Comparison of ENCODE assay signal across 1 cellular context in the genomic region with DNA sequence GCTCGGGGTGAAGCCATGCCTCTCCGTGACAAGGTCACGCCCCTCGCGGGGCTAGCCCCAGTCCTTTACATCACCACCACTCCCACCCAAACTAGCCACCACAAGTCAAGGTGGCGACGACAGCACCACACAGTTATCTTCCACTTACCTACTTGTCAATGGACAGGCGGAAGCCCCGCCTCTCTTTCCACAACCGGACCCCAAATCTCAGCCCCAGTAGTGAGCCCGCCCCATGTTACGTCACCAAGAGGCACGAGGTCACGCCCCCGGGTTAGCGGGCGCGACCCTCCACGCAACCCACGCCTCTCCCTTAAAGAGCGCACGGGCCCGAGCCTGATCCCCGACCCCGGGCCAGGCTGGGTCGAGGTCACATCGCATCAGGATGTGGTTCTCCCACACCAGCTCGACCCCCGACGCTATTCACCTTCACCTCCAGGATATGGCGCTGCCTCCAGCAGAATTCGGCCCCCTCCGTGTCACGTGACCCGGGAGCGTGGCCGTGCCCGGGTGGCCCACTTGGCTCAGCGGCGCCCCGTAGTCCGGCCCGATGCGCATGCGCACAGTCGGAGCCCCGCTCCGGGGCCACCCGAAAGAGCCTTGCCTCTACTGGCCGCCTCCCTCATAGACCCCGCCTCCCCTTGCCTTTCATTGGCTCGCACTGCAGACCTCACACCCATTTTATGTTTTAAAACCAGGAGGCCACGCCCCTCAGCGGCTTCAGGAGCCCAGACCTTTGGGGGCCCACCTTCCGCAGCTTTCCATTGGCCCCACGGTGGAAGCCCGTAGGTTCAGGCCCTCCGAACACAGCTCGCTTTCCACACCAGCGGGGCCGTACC.
TF ChIP-seq lines count a peak whose summit lies in the region.

No MANE protein-coding gene starts in this region.

TF ChIP-seq in HepG2, 621 proteins besides CTCF, POLR2A, EP300 and RAD21 (continued from another document and continues in another):
- TF ChIP-seq, protein P1, sequence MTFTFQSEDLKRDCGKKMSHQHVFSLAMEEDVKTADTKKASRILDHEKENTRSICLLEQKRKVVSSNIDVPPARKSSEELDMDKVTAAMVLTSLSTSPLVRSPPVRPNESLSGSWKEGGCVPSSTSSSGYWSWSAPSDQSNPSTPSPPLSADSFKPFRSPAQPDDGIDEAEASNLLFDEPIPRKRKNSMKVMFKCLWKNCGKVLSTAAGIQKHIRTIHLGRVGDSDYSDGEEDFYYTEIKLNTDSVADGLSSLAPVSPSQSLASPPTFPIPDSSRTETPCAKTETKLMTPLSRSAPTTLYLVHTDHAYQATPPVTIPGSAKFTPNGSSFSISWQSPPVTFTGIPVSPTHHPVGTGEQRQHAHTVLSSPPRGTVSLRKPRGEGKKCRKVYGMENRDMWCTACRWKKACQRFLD (CRISPR knock-in tag; IDR thresholded peaks at IDR 0.05; ENCODE audit: borderline replicate concordance): peak; percentile 46
- TF ChIP-seq ZNF737 (CRISPR knock-in tag; IDR thresholded peaks at IDR 0.05; ENCODE audit: borderline replicate concordance) (no peak), MXI1 (IDR thresholded peaks at IDR 0.05; ENCODE audit: borderline replicate concordance, low read depth, low read length) (peak; percentile 67; the same call in 2 of the 3 replicates), TRIM24 (CRISPR knock-in tag; IDR thresholded peaks at IDR 0.05) (no peak), ZFP82 (CRISPR knock-in tag; IDR thresholded peaks at IDR 0.05; ENCODE audit: borderline replicate concordance) (peak; percentile 79; the same call in 1 of the 2 replicates), SIX1 (CRISPR knock-in tag; IDR thresholded peaks at IDR 0.05; ENCODE audit: borderline replicate concordance) (no peak), ZSCAN12 (CRISPR knock-in tag; IDR thresholded peaks at IDR 0.05) (no peak; the same call in 1 of the 2 replicates), ZSCAN9 (CRISPR knock-in tag; IDR thresholded peaks at IDR 0.05; ENCODE audit: borderline replicate concordance) (peak; percentile 8; the same call in 1 of the 2 replicates), MLLT10 (CRISPR knock-in tag; IDR thresholded peaks at IDR 0.05) (no peak), GATA4 (IDR thresholded peaks at IDR 0.05; ENCODE audit: borderline replicate concordance, low read depth) (no peak), ZNF790 (CRISPR knock-in tag; IDR thresholded peaks at IDR 0.05; ENCODE audit: borderline replicate concordance) (no peak; the same call in 1 of the 2 replicates), ZNF30 (CRISPR knock-in tag; IDR thresholded peaks at IDR 0.05) (no peak), ZNF343 (CRISPR knock-in tag; IDR thresholded peaks at IDR 0.05) (no peak), MAFG (CRISPR knock-in tag; IDR thresholded peaks at IDR 0.05) (no peak), MIER2 (CRISPR knock-in tag; IDR thresholded peaks at IDR 0.05) (no peak), ELF3 (CRISPR knock-in tag; IDR thresholded peaks at IDR 0.05) (no peak), ZNF160 (CRISPR knock-in tag; IDR thresholded peaks at IDR 0.05) (peak; percentile 8; the same call in 1 of the 2 replicates), HDAC6 (IDR thresholded peaks at IDR 0.05; ENCODE audit: low read depth, low read length) (no peak), MZF1 (CRISPR knock-in tag; IDR thresholded peaks at IDR 0.05; ENCODE audit: borderline replicate concordance) (no peak), SOX13 (IDR thresholded peaks at IDR 0.05) (no peak), SOX13 (CRISPR knock-in tag; conservative IDR thresholded peaks at IDR 0.05 in 1 of 2, IDR thresholded peaks at IDR 0.05 in 1 of 2) (no peak), MIER3 (CRISPR knock-in tag; IDR thresholded peaks at IDR 0.05; ENCODE audit: borderline replicate concordance) (0 out of 2 replicates have a peak, but pooled peaks have one; percentile 32), ZNF7 (CRISPR knock-in tag; IDR thresholded peaks at IDR 0.05) (no peak), ZBTB46 (CRISPR knock-in tag; IDR thresholded peaks at IDR 0.05; ENCODE audit: borderline replicate concordance) (no peak), ZFP37 (CRISPR knock-in tag; IDR thresholded peaks at IDR 0.05; ENCODE audit: borderline replicate concordance) (0 out of 2 replicates have a peak, but pooled peaks have one; percentile 54), NCOA2 (CRISPR knock-in tag; IDR thresholded peaks at IDR 0.05) (no peak), ZSCAN30 (CRISPR knock-in tag; IDR thresholded peaks at IDR 0.05) (no peak), TGIF2 (CRISPR knock-in tag; IDR thresholded peaks at IDR 0.05) (peak; percentile 78; the same call in 1 of the 2 replicates), ZNF501 (CRISPR knock-in tag; IDR thresholded peaks at IDR 0.05) (peak; percentile 68), PRPF4 (IDR thresholded peaks at IDR 0.05; ENCODE audit: low read depth, low read length, poor library complexity, severe bottlenecking) (no peak), HMGA1 (CRISPR knock-in tag; conservative IDR thresholded peaks at IDR 0.05) (no peak), NFE2L1 (CRISPR knock-in tag; IDR thresholded peaks at IDR 0.05; ENCODE audit: borderline replicate concordance) (no peak), ZC3H13 (CRISPR knock-in tag; IDR thresholded peaks at IDR 0.05) (peak; percentile 77; the same call in 1 of the 2 replicates), REPIN1 (CRISPR knock-in tag; IDR thresholded peaks at IDR 0.05; ENCODE audit: borderline replicate concordance, low read depth) (no peak), PAX8 (CRISPR knock-in tag; IDR thresholded peaks at IDR 0.05; ENCODE audit: borderline replicate concordance) (no peak), DNMT3B (CRISPR knock-in tag; conservative IDR thresholded peaks at IDR 0.05) (no peak), SNRNP70 (IDR thresholded peaks at IDR 0.05; ENCODE audit: low read depth, low read length) (no peak)
- TF ChIP-seq, protein P2, sequence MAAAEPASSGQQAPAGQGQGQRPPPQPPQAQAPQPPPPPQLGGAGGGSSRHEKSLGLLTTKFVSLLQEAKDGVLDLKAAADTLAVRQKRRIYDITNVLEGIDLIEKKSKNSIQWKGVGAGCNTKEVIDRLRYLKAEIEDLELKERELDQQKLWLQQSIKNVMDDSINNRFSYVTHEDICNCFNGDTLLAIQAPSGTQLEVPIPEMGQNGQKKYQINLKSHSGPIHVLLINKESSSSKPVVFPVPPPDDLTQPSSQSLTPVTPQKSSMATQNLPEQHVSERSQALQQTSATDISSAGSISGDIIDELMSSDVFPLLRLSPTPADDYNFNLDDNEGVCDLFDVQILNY (CRISPR knock-in tag; conservative IDR thresholded peaks at IDR 0.05): no peak
- TF ChIP-seq, protein P3, sequence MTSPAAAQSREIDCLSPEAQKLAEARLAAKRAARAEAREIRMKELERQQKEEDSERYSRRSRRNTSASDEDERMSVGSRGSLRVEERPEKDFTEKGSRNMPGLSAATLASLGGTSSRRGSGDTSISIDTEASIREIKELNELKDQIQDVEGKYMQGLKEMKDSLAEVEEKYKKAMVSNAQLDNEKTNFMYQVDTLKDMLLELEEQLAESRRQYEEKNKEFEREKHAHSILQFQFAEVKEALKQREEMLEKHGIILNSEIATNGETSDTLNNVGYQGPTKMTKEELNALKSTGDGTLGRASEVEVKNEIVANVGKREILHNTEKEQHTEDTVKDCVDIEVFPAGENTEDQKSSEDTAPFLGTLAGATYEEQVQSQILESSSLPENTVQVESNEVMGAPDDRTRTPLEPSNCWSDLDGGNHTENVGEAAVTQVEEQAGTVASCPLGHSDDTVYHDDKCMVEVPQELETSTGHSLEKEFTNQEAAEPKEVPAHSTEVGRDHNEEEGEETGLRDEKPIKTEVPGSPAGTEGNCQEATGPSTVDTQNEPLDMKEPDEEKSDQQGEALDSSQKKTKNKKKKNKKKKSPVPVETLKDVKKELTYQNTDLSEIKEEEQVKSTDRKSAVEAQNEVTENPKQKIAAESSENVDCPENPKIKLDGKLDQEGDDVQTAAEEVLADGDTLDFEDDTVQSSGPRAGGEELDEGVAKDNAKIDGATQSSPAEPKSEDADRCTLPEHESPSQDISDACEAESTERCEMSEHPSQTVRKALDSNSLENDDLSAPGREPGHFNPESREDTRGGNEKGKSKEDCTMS (CRISPR knock-in tag; conservative IDR thresholded peaks at IDR 0.05): 0 out of 2 replicates have a peak, but pooled peaks have one; percentile 18
- TF ChIP-seq, protein P4, sequence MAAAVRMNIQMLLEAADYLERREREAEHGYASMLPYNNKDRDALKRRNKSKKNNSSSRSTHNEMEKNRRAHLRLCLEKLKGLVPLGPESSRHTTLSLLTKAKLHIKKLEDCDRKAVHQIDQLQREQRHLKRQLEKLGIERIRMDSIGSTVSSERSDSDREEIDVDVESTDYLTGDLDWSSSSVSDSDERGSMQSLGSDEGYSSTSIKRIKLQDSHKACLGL (CRISPR knock-in tag; IDR thresholded peaks at IDR 0.05): peak; percentile 71
- TF ChIP-seq, protein P5, sequence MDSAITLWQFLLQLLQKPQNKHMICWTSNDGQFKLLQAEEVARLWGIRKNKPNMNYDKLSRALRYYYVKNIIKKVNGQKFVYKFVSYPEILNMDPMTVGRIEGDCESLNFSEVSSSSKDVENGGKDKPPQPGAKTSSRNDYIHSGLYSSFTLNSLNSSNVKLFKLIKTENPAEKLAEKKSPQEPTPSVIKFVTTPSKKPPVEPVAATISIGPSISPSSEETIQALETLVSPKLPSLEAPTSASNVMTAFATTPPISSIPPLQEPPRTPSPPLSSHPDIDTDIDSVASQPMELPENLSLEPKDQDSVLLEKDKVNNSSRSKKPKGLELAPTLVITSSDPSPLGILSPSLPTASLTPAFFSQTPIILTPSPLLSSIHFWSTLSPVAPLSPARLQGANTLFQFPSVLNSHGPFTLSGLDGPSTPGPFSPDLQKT (CRISPR knock-in tag; IDR thresholded peaks at IDR 0.05; ENCODE audit: borderline replicate concordance): no peak
- TF ChIP-seq, protein P6, sequence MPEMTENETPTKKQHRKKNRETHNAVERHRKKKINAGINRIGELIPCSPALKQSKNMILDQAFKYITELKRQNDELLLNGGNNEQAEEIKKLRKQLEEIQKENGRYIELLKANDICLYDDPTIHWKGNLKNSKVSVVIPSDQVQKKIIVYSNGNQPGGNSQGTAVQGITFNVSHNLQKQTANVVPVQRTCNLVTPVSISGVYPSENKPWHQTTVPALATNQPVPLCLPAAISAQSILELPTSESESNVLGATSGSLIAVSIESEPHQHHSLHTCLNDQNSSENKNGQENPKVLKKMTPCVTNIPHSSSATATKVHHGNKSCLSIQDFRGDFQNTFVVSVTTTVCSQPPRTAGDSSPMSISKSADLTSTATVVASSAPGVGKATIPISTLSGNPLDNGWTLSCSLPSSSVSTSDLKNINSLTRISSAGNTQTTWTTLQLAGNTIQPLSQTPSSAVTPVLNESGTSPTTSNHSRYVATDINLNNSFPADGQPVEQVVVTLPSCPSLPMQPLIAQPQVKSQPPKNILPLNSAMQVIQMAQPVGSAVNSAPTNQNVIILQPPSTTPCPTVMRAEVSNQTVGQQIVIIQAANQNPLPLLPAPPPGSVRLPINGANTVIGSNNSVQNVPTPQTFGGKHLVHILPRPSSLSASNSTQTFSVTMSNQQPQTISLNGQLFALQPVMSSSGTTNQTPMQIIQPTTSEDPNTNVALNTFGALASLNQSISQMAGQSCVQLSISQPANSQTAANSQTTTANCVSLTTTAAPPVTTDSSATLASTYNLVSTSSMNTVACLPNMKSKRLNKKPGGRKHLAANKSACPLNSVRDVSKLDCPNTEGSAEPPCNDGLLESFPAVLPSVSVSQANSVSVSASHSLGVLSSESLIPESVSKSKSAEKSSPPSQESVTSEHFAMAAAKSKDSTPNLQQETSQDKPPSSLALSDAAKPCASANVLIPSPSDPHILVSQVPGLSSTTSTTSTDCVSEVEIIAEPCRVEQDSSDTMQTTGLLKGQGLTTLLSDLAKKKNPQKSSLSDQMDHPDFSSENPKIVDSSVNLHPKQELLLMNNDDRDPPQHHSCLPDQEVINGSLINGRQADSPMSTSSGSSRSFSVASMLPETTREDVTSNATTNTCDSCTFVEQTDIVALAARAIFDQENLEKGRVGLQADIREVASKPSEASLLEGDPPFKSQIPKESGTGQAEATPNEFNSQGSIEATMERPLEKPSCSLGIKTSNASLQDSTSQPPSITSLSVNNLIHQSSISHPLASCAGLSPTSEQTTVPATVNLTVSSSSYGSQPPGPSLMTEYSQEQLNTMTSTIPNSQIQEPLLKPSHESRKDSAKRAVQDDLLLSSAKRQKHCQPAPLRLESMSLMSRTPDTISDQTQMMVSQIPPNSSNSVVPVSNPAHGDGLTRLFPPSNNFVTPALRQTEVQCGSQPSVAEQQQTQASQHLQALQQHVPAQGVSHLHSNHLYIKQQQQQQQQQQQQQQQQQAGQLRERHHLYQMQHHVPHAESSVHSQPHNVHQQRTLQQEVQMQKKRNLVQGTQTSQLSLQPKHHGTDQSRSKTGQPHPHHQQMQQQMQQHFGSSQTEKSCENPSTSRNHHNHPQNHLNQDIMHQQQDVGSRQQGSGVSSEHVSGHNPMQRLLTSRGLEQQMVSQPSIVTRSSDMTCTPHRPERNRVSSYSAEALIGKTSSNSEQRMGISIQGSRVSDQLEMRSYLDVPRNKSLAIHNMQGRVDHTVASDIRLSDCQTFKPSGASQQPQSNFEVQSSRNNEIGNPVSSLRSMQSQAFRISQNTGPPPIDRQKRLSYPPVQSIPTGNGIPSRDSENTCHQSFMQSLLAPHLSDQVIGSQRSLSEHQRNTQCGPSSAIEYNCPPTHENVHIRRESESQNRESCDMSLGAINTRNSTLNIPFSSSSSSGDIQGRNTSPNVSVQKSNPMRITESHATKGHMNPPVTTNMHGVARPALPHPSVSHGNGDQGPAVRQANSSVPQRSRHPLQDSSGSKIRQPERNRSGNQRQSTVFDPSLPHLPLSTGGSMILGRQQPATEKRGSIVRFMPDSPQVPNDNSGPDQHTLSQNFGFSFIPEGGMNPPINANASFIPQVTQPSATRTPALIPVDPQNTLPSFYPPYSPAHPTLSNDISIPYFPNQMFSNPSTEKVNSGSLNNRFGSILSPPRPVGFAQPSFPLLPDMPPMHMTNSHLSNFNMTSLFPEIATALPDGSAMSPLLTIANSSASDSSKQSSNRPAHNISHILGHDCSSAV (CRISPR knock-in tag; IDR thresholded peaks at IDR 0.05; ENCODE audit: borderline replicate concordance): 0 out of 2 replicates have a peak, but pooled peaks have one; percentile 36
